In genomic region chr6:56851541-56852248, GRCh38 we compare ENCODE assay signal across 1 cellular context.
TF ChIP-seq lines count a peak whose summit lies in the region.

No MANE protein-coding gene starts in this region.

TF ChIP-seq in SK-N-SH, 30 proteins besides CTCF, POLR2A, EP300 and RAD21 (continued from another document):
- TF ChIP-seq, protein P1, sequence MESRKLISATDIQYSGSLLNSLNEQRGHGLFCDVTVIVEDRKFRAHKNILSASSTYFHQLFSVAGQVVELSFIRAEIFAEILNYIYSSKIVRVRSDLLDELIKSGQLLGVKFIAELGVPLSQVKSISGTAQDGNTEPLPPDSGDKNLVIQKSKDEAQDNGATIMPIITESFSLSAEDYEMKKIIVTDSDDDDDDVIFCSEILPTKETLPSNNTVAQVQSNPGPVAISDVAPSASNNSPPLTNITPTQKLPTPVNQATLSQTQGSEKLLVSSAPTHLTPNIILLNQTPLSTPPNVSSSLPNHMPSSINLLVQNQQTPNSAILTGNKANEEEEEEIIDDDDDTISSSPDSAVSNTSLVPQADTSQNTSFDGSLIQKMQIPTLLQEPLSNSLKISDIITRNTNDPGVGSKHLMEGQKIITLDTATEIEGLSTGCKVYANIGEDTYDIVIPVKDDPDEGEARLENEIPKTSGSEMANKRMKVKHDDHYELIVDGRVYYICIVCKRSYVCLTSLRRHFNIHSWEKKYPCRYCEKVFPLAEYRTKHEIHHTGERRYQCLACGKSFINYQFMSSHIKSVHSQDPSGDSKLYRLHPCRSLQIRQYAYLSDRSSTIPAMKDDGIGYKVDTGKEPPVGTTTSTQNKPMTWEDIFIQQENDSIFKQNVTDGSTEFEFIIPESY (IDR thresholded peaks at IDR 0.05; ENCODE audit: borderline replicate concordance, low read depth): no peak
- TF ChIP-seq MEF2A (IDR thresholded peaks at IDR 0.05; ENCODE audit: borderline replicate concordance, low read depth) (no peak), REST (IDR thresholded peaks at IDR 0.05; ENCODE audit: low read depth, low read length) (no peak), GABPA (IDR thresholded peaks at IDR 0.05; ENCODE audit: low read depth) (no peak), FOSL2 (IDR thresholded peaks at IDR 0.05; ENCODE audit: borderline replicate concordance, low read depth) (no peak), TAF1 (IDR thresholded peaks at IDR 0.05; ENCODE audit: borderline replicate concordance, low read depth, low read length) (no peak; the same call in 1 of the 2 replicates), JUND (IDR thresholded peaks at IDR 0.05) (no peak), TCF12 (IDR thresholded peaks at IDR 0.05) (no peak), CHD2 (IDR thresholded peaks at IDR 0.05; ENCODE audit: low read length, partially characterized antibody) (no peak), FOXM1 (IDR thresholded peaks at IDR 0.05; ENCODE audit: low read depth) (no peak)
- TF ChIP-seq, protein P2, sequence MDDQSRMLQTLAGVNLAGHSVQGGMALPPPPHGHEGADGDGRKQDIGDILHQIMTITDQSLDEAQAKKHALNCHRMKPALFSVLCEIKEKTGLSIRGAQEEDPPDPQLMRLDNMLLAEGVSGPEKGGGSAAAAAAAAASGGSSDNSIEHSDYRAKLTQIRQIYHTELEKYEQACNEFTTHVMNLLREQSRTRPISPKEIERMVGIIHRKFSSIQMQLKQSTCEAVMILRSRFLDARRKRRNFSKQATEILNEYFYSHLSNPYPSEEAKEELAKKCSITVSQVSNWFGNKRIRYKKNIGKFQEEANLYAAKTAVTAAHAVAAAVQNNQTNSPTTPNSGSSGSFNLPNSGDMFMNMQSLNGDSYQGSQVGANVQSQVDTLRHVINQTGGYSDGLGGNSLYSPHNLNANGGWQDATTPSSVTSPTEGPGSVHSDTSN (IDR thresholded peaks at IDR 0.05): no peak
